ENCODE assay signal across 18 cellular contexts in genomic region chr2:198309081-198309480, GRCh38.
"Had no signal": no experiment of that assay in that cellular context is flagged by ENCODE, and none has a peak within 500 bp of the region (broad histone marks: within the 10 kb centered on the region; RNA-seq: fewer than 3 reads in every experiment).

No MANE protein-coding gene starts in this region.

- H3K27me3 ChIP-seq: neural progenitor cell, ovary, right lobe of liver, sigmoid colon, testis, tibial nerve, upper lobe of left lung, vagina had no signal

- H3K4me2 ChIP-seq: neural progenitor cell, smooth muscle cell had no signal

- H3K9me3 ChIP-seq: ovary, psoas muscle, right lobe of liver, sigmoid colon, spleen, suprapubic skin, testis, tibial nerve, upper lobe of left lung, vagina had no signal

- ATAC-seq: right cardiac atrium; stimulated activated memory B cell treated with anti-CD40 and anti-IgM and Interleukin-4, amounts not matched to agents 10 μg/mL and 1 μg/mL and 100 μg/mL, for 72 hours; stimulated activated naive CD8-positive, alpha-beta T cell treated with anti-CD3 and anti-CD28 coated beads, Interleukin-15, Interleukin-2, amounts not matched to agents 100 U/mL and 50 U/mL, for 24 hours had no signal

- H3K4me3 ChIP-seq: neural progenitor cell, ovary, psoas muscle, right lobe of liver, sigmoid colon, smooth muscle cell, spleen, suprapubic skin, testis, tibial nerve, upper lobe of left lung, vagina had no signal

- H3K36me3 ChIP-seq: neural progenitor cell, ovary, right lobe of liver, sigmoid colon, spleen, suprapubic skin, tibial nerve, upper lobe of left lung, vagina had no signal

- DNase-seq: natural killer cell, occipital lobe, psoas muscle, right cardiac atrium, right lobe of liver, sigmoid colon, spleen, upper lobe of left lung had no signal

- H3K9ac ChIP-seq: neural progenitor cell, parathyroid adenoma had no signal

- H3K27ac ChIP-seq: neural progenitor cell, ovary, parathyroid adenoma, psoas muscle, right lobe of liver, sigmoid colon, spleen, suprapubic skin, testis, tibial nerve, upper lobe of left lung, vagina had no signal

- H3K79me2 ChIP-seq: parathyroid adenoma had no signal

- H2AFZ ChIP-seq: neural progenitor cell, parathyroid adenoma had no signal

- H3K4me1 ChIP-seq: neural progenitor cell, parathyroid adenoma, psoas muscle, right lobe of liver, sigmoid colon, suprapubic skin, testis, tibial nerve, upper lobe of left lung, vagina had no signal
